In genomic region chr22:18991828-18992442, GRCh38 we compare ENCODE assay signal across 19 cellular contexts. TPM values are rescaled to one million over a fixed set of nuclear protein-coding genes. Genes with fewer than 3 reads are reported as not detected.
A peak's percentile ranks its signal among the peaks of the same experiment; 100 is the strongest.
DNase-seq lines count a peak whose midpoint lies in the region; ATAC-seq and TF ChIP-seq lines count a peak whose summit lies in the region.
"Had no signal": no experiment of that assay in that cellular context is flagged by ENCODE, and none has a peak within 500 bp of the region (broad histone marks: within the 10 kb centered on the region; RNA-seq: fewer than 3 reads in every experiment).

No MANE protein-coding gene starts in this region.

- peaks cover 28% of the 10 kb centered on the region for H3K27me3 Mint-ChIP-seq in progenitor cell of endocrine pancreas

- H3K4me1 Mint-ChIP-seq in progenitor cell of endocrine pancreas (ENCODE audit: low read depth) = peaks cover 8% of the 10 kb centered on the region
- H3K4me1 Mint-ChIP-seq: B cell; CD4-positive, CD25-positive, alpha-beta regulatory T cell; CD8-positive, alpha-beta memory T cell had no signal

- intact Hi-C loops in prostate gland (cut with DNase I) = no loop called here

- H3K4me3 ChIP-seq in coronary artery (no peak overlapping the region), prostate gland (no peak overlapping the region)

- in situ Hi-C loops in G401 (cut with HindIII; ENCODE audit: low sequenced_read_pairs) = no loop called here

- H3K27ac Mint-ChIP-seq in progenitor cell of endocrine pancreas = peak overlapping the region; percentile 20
- H3K27ac Mint-ChIP-seq: B cell; CD4-positive, CD25-positive, alpha-beta regulatory T cell; CD8-positive, alpha-beta memory T cell; H9 had no signal

- TF ChIP-seq POLR2A in prostate gland (IDR thresholded peaks at IDR 0.05) = no peak

- 90% methylated on average over 33 of the region's 33 CpGs for whole genome bisulfite sequencing in prostate gland

- H3K9me3 ChIP-seq in prostate gland = no peaks in the 10 kb centered on the region

- TF ChIP-seq CTCF in coronary artery (IDR thresholded peaks at IDR 0.05) = no peak
- TF ChIP-seq CTCF in progenitor cell of endocrine pancreas (IDR thresholded peaks at IDR 0.05; ENCODE audit: unreplicated experiment) = no peak
- TF ChIP-seq CTCF in prostate gland (IDR thresholded peaks at IDR 0.05) = no peak

- H3K9me3 Mint-ChIP-seq in progenitor cell of endocrine pancreas (ENCODE audit: low read depth) = no peaks in the 10 kb centered on the region
- H3K9me3 Mint-ChIP-seq: CD4-positive, CD25-positive, alpha-beta regulatory T cell; CD8-positive, alpha-beta memory T cell; H9 had no signal

- peaks cover 3% of the 10 kb centered on the region for H3K36me3 Mint-ChIP-seq in progenitor cell of endocrine pancreas (ENCODE audit: insufficient read depth)
- H3K36me3 Mint-ChIP-seq: CD4-positive, CD25-positive, alpha-beta regulatory T cell; CD8-positive, alpha-beta memory T cell had no signal

- ATAC-seq in GM18870 (IDR thresholded peaks at IDR 0.05; ENCODE audit: unreplicated experiment) = no peak
- ATAC-seq in GM21737 (IDR thresholded peaks at IDR 0.05; ENCODE audit: unreplicated experiment) = no peak
- ATAC-seq: HepG2 had no signal

- H3K27me3 ChIP-seq in prostate gland (replicated peaks; ENCODE audit: insufficient read depth) = peaks cover 7% of the 10 kb centered on the region

- no peaks in the 10 kb centered on the region for H3K36me3 ChIP-seq in prostate gland

- no peak overlapping the region for H3K27ac ChIP-seq in coronary artery
- H3K27ac ChIP-seq in prostate gland = no peak overlapping the region

- DNase-seq in G401 (ENCODE audit: low spot score) = peak; percentile 69
- peak; percentile 56 for DNase-seq in cerebellar cortex (ENCODE audit: low spot score)
- DNase-seq in coronary artery (ENCODE audit: low spot score) = peak; percentile 50
- no peak for DNase-seq in progenitor cell of endocrine pancreas (ENCODE audit: low spot score, unreplicated experiment)
- no peak for DNase-seq in midbrain (lab: John Stamatoyannopoulos, UW)
- no peak for DNase-seq in prostate gland (ENCODE audit: low spot score)
- DNase-seq: 8988T; CD4-positive, CD25-positive, alpha-beta regulatory T cell; CD8-positive, alpha-beta memory T cell; COR-L47; DMS 273 treated with DMSO at 0.1 percent for 48 hours; DMS53; DND-41; EL; H9 had no signal

- H3K4me3 Mint-ChIP-seq in progenitor cell of endocrine pancreas (ENCODE audit: low read depth) = no peak overlapping the region
- H3K4me3 Mint-ChIP-seq: B cell; CD4-positive, CD25-positive, alpha-beta regulatory T cell; CD8-positive, alpha-beta memory T cell; H9 had no signal

- no peaks in the 10 kb centered on the region for H3K4me1 ChIP-seq in prostate gland (replicated peaks)

RNA-seq across cellular contexts. Expression of gene PRODH, which starts 55.8 kb away (rescaled TPM):
- total RNA-seq in G401 (2014; rRNA removed; shearing (Covaris generic)) = 0.98 and 3.2 TPM in 2 replicates
- 6.4 and 9.2 TPM in 2 replicates for total RNA-seq in progenitor cell of endocrine pancreas
- total RNA-seq in prostate gland = 10 to 100 TPM in 1 of 2 donors, 1 to 10 TPM in 1; 3.1 to 11.5 TPM
- total RNA-seq: B cell; CD4-positive, CD25-positive, alpha-beta regulatory T cell had no signal

Comparison
In these comparisons a context has a peak if more than half of its experiments do, and no peak if none do; other contexts are left out.
1. DNase-seq: peak in G401 (single experiment), cerebellar cortex (single experiment) and coronary artery (single experiment); none in progenitor cell of endocrine pancreas (single experiment), midbrain (single experiment) and prostate gland (single experiment).